Comparison of ENCODE assay signal across 2 cellular contexts in genomic region chr10:90927293-90927692, GRCh38.
TF ChIP-seq lines count a peak whose summit lies in the region.

No MANE protein-coding gene starts in this region.

TF ChIP-seq in GM23338, 12 proteins besides CTCF, POLR2A, EP300 and RAD21:
- no peak for TF ChIP-seq NANOG (IDR thresholded peaks at IDR 0.05; ENCODE audit: borderline replicate concordance)
- TF ChIP-seq, protein P1, sequence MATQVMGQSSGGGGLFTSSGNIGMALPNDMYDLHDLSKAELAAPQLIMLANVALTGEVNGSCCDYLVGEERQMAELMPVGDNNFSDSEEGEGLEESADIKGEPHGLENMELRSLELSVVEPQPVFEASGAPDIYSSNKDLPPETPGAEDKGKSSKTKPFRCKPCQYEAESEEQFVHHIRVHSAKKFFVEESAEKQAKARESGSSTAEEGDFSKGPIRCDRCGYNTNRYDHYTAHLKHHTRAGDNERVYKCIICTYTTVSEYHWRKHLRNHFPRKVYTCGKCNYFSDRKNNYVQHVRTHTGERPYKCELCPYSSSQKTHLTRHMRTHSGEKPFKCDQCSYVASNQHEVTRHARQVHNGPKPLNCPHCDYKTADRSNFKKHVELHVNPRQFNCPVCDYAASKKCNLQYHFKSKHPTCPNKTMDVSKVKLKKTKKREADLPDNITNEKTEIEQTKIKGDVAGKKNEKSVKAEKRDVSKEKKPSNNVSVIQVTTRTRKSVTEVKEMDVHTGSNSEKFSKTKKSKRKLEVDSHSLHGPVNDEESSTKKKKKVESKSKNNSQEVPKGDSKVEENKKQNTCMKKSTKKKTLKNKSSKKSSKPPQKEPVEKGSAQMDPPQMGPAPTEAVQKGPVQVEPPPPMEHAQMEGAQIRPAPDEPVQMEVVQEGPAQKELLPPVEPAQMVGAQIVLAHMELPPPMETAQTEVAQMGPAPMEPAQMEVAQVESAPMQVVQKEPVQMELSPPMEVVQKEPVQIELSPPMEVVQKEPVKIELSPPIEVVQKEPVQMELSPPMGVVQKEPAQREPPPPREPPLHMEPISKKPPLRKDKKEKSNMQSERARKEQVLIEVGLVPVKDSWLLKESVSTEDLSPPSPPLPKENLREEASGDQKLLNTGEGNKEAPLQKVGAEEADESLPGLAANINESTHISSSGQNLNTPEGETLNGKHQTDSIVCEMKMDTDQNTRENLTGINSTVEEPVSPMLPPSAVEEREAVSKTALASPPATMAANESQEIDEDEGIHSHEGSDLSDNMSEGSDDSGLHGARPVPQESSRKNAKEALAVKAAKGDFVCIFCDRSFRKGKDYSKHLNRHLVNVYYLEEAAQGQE (IDR thresholded peaks at IDR 0.05; ENCODE audit: unreplicated experiment) = no peak
- peak; percentile 19 for TF ChIP-seq EZH2 (IDR thresholded peaks at IDR 0.05; ENCODE audit: low read depth, unreplicated experiment)

TF ChIP-seq in H1, 55 proteins besides CTCF, POLR2A, EP300 and RAD21:
- peak; percentile 61 for TF ChIP-seq EZH2 (IDR thresholded peaks at IDR 0.05; ENCODE audit: low read depth, low read length, severe bottlenecking)
- TF ChIP-seq SUZ12 (IDR thresholded peaks at IDR 0.05; ENCODE audit: low read length) = peak; percentile 56; the same call in 1 of the 2 replicates
- no peak for TF ChIP-seq TAF7 (optimal IDR thresholded peaks at IDR 0.05; ENCODE audit: borderline replicate concordance, low read depth, low read length)
- TF ChIP-seq ATF3 (IDR thresholded peaks at IDR 0.05; ENCODE audit: insufficient read depth, low read depth, low read length) = no peak
- TF ChIP-seq YY1 (IDR thresholded peaks at IDR 0.05; ENCODE audit: low read depth, low read length) = no peak
- TF ChIP-seq EGR1 (IDR thresholded peaks at IDR 0.05; ENCODE audit: borderline replicate concordance, low read depth, low read length) = no peak
- TF ChIP-seq SIRT6 (IDR thresholded peaks at IDR 0.05; ENCODE audit: low read length) = no peak
